26 cellular contexts compared by ENCODE assay signal in genomic region chr12:4719821-4720636, GRCh38. TPM values are rescaled to one million over a fixed set of nuclear protein-coding genes. Genes with fewer than 3 reads are reported as not detected.
DNase-seq lines count a peak whose midpoint lies in the region; ATAC-seq, FAIRE-seq and TF ChIP-seq lines count a peak whose summit lies in the region.
"Had no signal": no experiment of that assay in that cellular context is flagged by ENCODE, and none has a peak within 500 bp of the region (broad histone marks: within the 10 kb centered on the region; RNA-seq: fewer than 3 reads in every experiment).

A gene with protein sequence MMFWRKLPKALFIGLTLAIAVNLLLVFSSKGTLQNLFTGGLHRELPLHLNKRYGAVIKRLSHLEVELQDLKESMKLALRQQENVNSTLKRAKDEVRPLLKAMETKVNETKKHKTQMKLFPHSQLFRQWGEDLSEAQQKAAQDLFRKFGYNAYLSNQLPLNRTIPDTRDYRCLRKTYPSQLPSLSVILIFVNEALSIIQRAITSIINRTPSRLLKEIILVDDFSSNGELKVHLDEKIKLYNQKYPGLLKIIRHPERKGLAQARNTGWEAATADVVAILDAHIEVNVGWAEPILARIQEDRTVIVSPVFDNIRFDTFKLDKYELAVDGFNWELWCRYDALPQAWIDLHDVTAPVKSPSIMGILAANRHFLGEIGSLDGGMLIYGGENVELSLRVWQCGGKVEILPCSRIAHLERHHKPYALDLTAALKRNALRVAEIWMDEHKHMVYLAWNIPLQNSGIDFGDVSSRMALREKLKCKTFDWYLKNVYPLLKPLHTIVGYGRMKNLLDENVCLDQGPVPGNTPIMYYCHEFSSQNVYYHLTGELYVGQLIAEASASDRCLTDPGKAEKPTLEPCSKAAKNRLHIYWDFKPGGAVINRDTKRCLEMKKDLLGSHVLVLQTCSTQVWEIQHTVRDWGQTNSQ (plus strand): TSS chr12:4720400. CDS start chr12:4720678, 278 bp downstream.

- H3K9me3 ChIP-seq in endothelial cell of umbilical vein (replicated peaks; ENCODE audit: control insufficient read depth, insufficient read depth, low read length) (no peaks in the 10 kb centered on the region), upper lobe of right lung (no peaks in the 10 kb centered on the region), thyroid gland (no peaks in the 10 kb centered on the region)
- H3K9me3 ChIP-seq: BLaER1, MG63 had no signal

- FAIRE-seq in endothelial cell of umbilical vein (lab: Jason Lieb, UNC): peak; percentile 54
- FAIRE-seq: A204.1, colon, GM12891 had no signal

- no peaks in the 10 kb centered on the region for H3K36me3 Mint-ChIP-seq in Calu3 (ENCODE audit: insufficient read depth, unreplicated experiment)
- peaks cover 5% of the 10 kb centered on the region for H3K36me3 Mint-ChIP-seq in neural crest cell (ENCODE audit: low read depth)
- H3K36me3 Mint-ChIP-seq: activated CD4-positive, alpha-beta memory T cell treated with anti-CD3 and anti-CD28 coated beads for 36 hours; activated naive CD4-positive, alpha-beta T cell treated with anti-CD3 and anti-CD28 coated beads, Interleukin-2, amount 50 U/mL, for 24 hours; natural killer cell had no signal

- BruUV-seq in Calu3 (replicated peaks; lab: Mats Ljungman, UMichigan) (no TSS peak), endothelial cell of umbilical vein (replicated peaks; lab: Mats Ljungman, UMichigan) (no TSS peak)

- CTCF ChIA-PET in Calu3 (lab: Charles Lee): no interaction called here
- CTCF ChIA-PET in endothelial cell of umbilical vein (lab: Charles Lee): interaction anchor here (1.0 to 1.7 kb wide), 2 partner anchors 9 to 38 kb away, joined by 3 to 4 read pairs; no protein-coding TSS in a partner anchor

- H3K9ac ChIP-seq in endothelial cell of umbilical vein (replicated peaks; ENCODE audit: extremely low read depth, insufficient read depth, low read length): no peak within 1 kb of the TSS
- H3K9ac ChIP-seq: BLaER1 had no signal

- ATAC-seq in upper lobe of right lung: no peak
- ATAC-seq: activated T-cell treated with anti-CD3 and anti-CD28 coated beads, Interleukin-2, amount 50 U/mL, for 4 hours; natural killer cell had no signal

- TF ChIP-seq POLR2A in endothelial cell of umbilical vein (IDR thresholded peaks at IDR 0.05; ENCODE audit: low read depth, low read length) (no peak), thyroid gland (IDR thresholded peaks at IDR 0.05) (no peak)

- H3K4me3 ChIP-seq in endothelial cell of umbilical vein (replicated peaks in 1 of 3; ENCODE audit: insufficient read depth in 1 of 3, low read depth in 1 of 3, low read length in 3 of 3) (no peak within 1 kb of the TSS), upper lobe of right lung (no peak within 1 kb of the TSS), thyroid gland (replicated peaks in 1 of 3) (no peak within 1 kb of the TSS)
- H3K4me3 ChIP-seq: BLaER1, MG63, smooth muscle cell had no signal

- H3K27me3 ChIP-seq in endothelial cell of umbilical vein (ENCODE audit: control insufficient read depth in 2 of 2, insufficient read depth in 2 of 2, low read length in 2 of 2) (peaks cover 5 to 14% of the 10 kb centered on the region in 2 experiments), upper lobe of right lung (peaks cover 7% of the 10 kb centered on the region), thyroid gland (no peaks in the 10 kb centered on the region)
- H3K27me3 ChIP-seq: BLaER1 had no signal

- H3K4me3 Mint-ChIP-seq in Calu3 (ENCODE audit: low read depth, unreplicated experiment) (no peak within 1 kb of the TSS), neural crest cell (no peak within 1 kb of the TSS)
- H3K4me3 Mint-ChIP-seq: activated CD4-positive, alpha-beta memory T cell treated with anti-CD3 and anti-CD28 coated beads for 36 hours; activated naive CD4-positive, alpha-beta T cell treated with anti-CD3 and anti-CD28 coated beads, Interleukin-2, amount 50 U/mL, for 24 hours; activated T-cell treated with anti-CD3 and anti-CD28 coated beads, Interleukin-2, amount 50 U/mL, for 4 hours; HFFc6; natural killer cell had no signal

- H3K36me3 ChIP-seq in endothelial cell of umbilical vein (ENCODE audit: control insufficient read depth in 2 of 2, extremely low read depth in 1 of 2, insufficient read depth in 2 of 2, low read length in 2 of 2) (no peaks in the 10 kb centered on the region), upper lobe of right lung (no peaks in the 10 kb centered on the region), thyroid gland (no peaks in the 10 kb centered on the region)
- H3K36me3 ChIP-seq: BLaER1, MG63 had no signal

- no peaks in the 10 kb centered on the region for H3K79me2 ChIP-seq in endothelial cell of umbilical vein (ENCODE audit: control insufficient read depth, insufficient read depth, low read length)

- DNase-seq in Calu3 (peak; percentile 8), NCI-H524 treated with DMSO at 0.1 percent for 48 hours (lab: John Stamatoyannopoulos, UW) (peak; percentile 17), endothelial cell of umbilical vein (ENCODE audit: low read depth, low spot score) (peak; percentile 11), neural crest cell (ENCODE audit: low read depth, low spot score) (no peak), upper lobe of right lung (no peak), NCI-H1048 (lab: John Stamatoyannopoulos, UW) (no peak), mucosa of gallbladder (ENCODE audit: low spot score) (no peak), thyroid gland (no peak)
- DNase-seq: activated CD4-positive, alpha-beta memory T cell treated with anti-CD3 and anti-CD28 coated beads for 36 hours; activated T-cell treated with anti-CD3 and anti-CD28 coated beads, Interleukin-2, amount 50 U/mL, for 4 hours; HFFc6; IMR-90; MG63; natural killer cell; NCI-H187 treated with DMSO at 0.1 percent for 48 hours; NCI-H510A treated with DMSO at 0.1 percent for 48 hours; SHP77; stimulated activated CD4-positive, alpha-beta T cell treated with anti-CD3 and anti-CD28 coated beads, Interleukin-4, amount 100 ng/mL, for 24 hours; T-helper 1 cell had no signal

- intact Hi-C loops in Calu3 (cut with micrococcal nuclease; ENCODE audit: unreplicated experiment): no loop called here
- intact Hi-C loops in endothelial cell of umbilical vein (cut with micrococcal nuclease): no loop called here
- intact Hi-C loops in upper lobe of right lung (cut with DNase I): no loop called here
- intact Hi-C loops in thyroid gland (cut with DNase I): no loop called here

- 68 to 74% methylated on average over 18 of the region's 18 CpGs for WGBS in thyroid gland, 2 donors

- dilution Hi-C loops in endothelial cell of umbilical vein (cut with MboI; ENCODE audit: extremely low pct_ligation_motif_present, low sequenced_read_pairs): no loop called here

- H3K27ac ChIP-seq in endothelial cell of umbilical vein (ENCODE audit: insufficient read depth, low read depth, low read length): no peak within 1 kb of the TSS
- no peak within 1 kb of the TSS for H3K27ac ChIP-seq in upper lobe of right lung
- H3K27ac ChIP-seq in thyroid gland: no peak within 1 kb of the TSS
- H3K27ac ChIP-seq: BLaER1, epithelial cell of prostate had no signal

- H3K4me2 ChIP-seq in endothelial cell of umbilical vein (ENCODE audit: insufficient read depth, low read length): no peak within 1 kb of the TSS
- H3K4me2 ChIP-seq: BLaER1, smooth muscle cell had no signal

- H2AFZ ChIP-seq in endothelial cell of umbilical vein (ENCODE audit: low read depth, low read length): no peak within 1 kb of the TSS

- H3K9me1 ChIP-seq in endothelial cell of umbilical vein (replicated peaks; ENCODE audit: control insufficient read depth, extremely low read depth, insufficient read depth, low read length): no peaks in the 10 kb centered on the region

- H3K4me1 ChIP-seq in endothelial cell of umbilical vein (ENCODE audit: control insufficient read depth, extremely low read depth, insufficient read depth, low read length): peaks cover 3% of the 10 kb centered on the region
- no peaks in the 10 kb centered on the region for H3K4me1 ChIP-seq in upper lobe of right lung
- H3K4me1 ChIP-seq in thyroid gland: no peaks in the 10 kb centered on the region
- H3K4me1 ChIP-seq: BLaER1 had no signal

- TF ChIP-seq CTCF in Calu3 (IDR thresholded peaks at IDR 0.05; ENCODE audit: unreplicated experiment): no peak
- no peak for TF ChIP-seq CTCF in endothelial cell of umbilical vein (IDR thresholded peaks at IDR 0.05; ENCODE audit: extremely low read depth in 1 of 2, insufficient read depth in 1 of 2, low read depth in 1 of 2, low read length in 2 of 2)
- TF ChIP-seq CTCF in neural crest cell (conservative IDR thresholded peaks at IDR 0.05): no peak
- TF ChIP-seq CTCF in upper lobe of right lung (IDR thresholded peaks at IDR 0.05): no peak
- TF ChIP-seq CTCF in thyroid gland (IDR thresholded peaks at IDR 0.05): no peak

- H3K9me3 Mint-ChIP-seq in Calu3 (ENCODE audit: low read depth, unreplicated experiment): no peaks in the 10 kb centered on the region
- H3K9me3 Mint-ChIP-seq in neural crest cell: no peaks in the 10 kb centered on the region
- H3K9me3 Mint-ChIP-seq: activated CD4-positive, alpha-beta memory T cell treated with anti-CD3 and anti-CD28 coated beads for 36 hours; activated naive CD4-positive, alpha-beta T cell treated with anti-CD3 and anti-CD28 coated beads, Interleukin-2, amount 50 U/mL, for 24 hours; activated T-cell treated with anti-CD3 and anti-CD28 coated beads, Interleukin-2, amount 50 U/mL, for 4 hours; HFFc6; natural killer cell had no signal

- H4K20me1 ChIP-seq in endothelial cell of umbilical vein (replicated peaks; ENCODE audit: control insufficient read depth, extremely low read depth, insufficient read depth, low read length): no peaks in the 10 kb centered on the region
- H4K20me1 ChIP-seq: BLaER1 had no signal

- POLR2A ChIA-PET in endothelial cell of umbilical vein (lab: Charles Lee): no interaction called here

- H3K4me1 Mint-ChIP-seq in Calu3 (ENCODE audit: low read depth, unreplicated experiment) (no peaks in the 10 kb centered on the region), neural crest cell (no peaks in the 10 kb centered on the region)
- H3K4me1 Mint-ChIP-seq: activated naive CD4-positive, alpha-beta T cell treated with anti-CD3 and anti-CD28 coated beads, Interleukin-2, amount 50 U/mL, for 24 hours; natural killer cell had no signal

- H3K27me3 Mint-ChIP-seq in Calu3 (ENCODE audit: unreplicated experiment): peaks cover 62% of the 10 kb centered on the region
- H3K27me3 Mint-ChIP-seq in neural crest cell (ENCODE audit: low read depth): peaks cover 4% of the 10 kb centered on the region

- no peak within 1 kb of the TSS for H3K27ac Mint-ChIP-seq in Calu3 (ENCODE audit: unreplicated experiment)
- peak within 1 kb of the TSS; percentile 23 for H3K27ac Mint-ChIP-seq in neural crest cell (ENCODE audit: unreplicated experiment)
- H3K27ac Mint-ChIP-seq: activated CD4-positive, alpha-beta memory T cell treated with anti-CD3 and anti-CD28 coated beads for 36 hours; activated naive CD4-positive, alpha-beta T cell treated with anti-CD3 and anti-CD28 coated beads, Interleukin-2, amount 50 U/mL, for 24 hours; HFFc6; natural killer cell had no signal

RNA-seq across cellular contexts. Expression of the gene that starts here (rescaled TPM):
- not detected in 2 replicates for total RNA-seq in Calu3 (2022)
- total RNA-seq in endothelial cell of umbilical vein: 0.09 TPM in 1 of 2 replicates, not detected in the other
- polyA plus RNA-seq in endothelial cell of umbilical vein: 0.03 TPM in 2 replicates
- polyA plus RNA-seq in endothelial cell of umbilical vein (2011; cell fraction: cytosol; rRNA removed): 0.04 and 0.07 TPM in 2 replicates
- 0.08 TPM in 2 replicates for polyA plus RNA-seq in endothelial cell of umbilical vein (2011; cell fraction: nucleus; rRNA removed)
- 0.19 and 0.37 TPM in 2 replicates for polyA plus RNA-seq in endothelial cell of umbilical vein (2012)
- 0.02 TPM in 1 of 2 replicates, not detected in the other for polyA minus RNA-seq in endothelial cell of umbilical vein
- polyA minus RNA-seq in endothelial cell of umbilical vein (2011; cell fraction: cytosol; rRNA and poly(A)+ RNA removed): not detected
- polyA minus RNA-seq in endothelial cell of umbilical vein (2011; cell fraction: nucleus; rRNA and poly(A)+ RNA removed): not detected in 2 replicates
- 7.6 and 7.9 TPM in 2 replicates for total RNA-seq in neural crest cell
- 0.67 TPM for total RNA-seq in upper lobe of right lung
- total RNA-seq in mucosa of gallbladder: 0.43 TPM
- under 1 TPM in 2 of 4 donors, not detected in 2; 0.54 to 0.78 TPM for total RNA-seq in thyroid gland
- total RNA-seq: HFFc6, IMR-90 had no signal
- polyA plus RNA-seq: IMR-90 had no signal

Comparison
In these comparisons a context has a peak if more than half of its experiments do, and no peak if none do; other contexts are left out.
1. Peak in DNase-seq in Calu3; RNA of the gene not detected or under 1 TPM.
2. Peak in DNase-seq in endothelial cell of umbilical vein; RNA of the gene not detected or under 1 TPM.